ENCODE assay signal across 8 cellular contexts in genomic region chr22:18001040-18001893, GRCh38. TPM values are rescaled to one million over a fixed set of nuclear protein-coding genes. Genes with fewer than 3 reads are reported as not detected.
DNase-seq lines count a peak whose midpoint lies in the region; ATAC-seq and TF ChIP-seq lines count a peak whose summit lies in the region.

No MANE protein-coding gene starts in this region.

- peak overlapping the region; percentile 98 for H3K9ac ChIP-seq in HUES6 (ENCODE audit: low read length)

- peak; percentile 53 for ATAC-seq in effector memory CD8-positive, alpha-beta T cell (replicated peaks)
- ATAC-seq in lower lobe of right lung (peak; percentile 96 to 97), GM18520 (IDR thresholded peaks at IDR 0.05; ENCODE audit: unreplicated experiment) (no peak)

- H3K4me1 ChIP-seq in HUES6 (ENCODE audit: control insufficient read depth, insufficient read depth, low read length) (peaks cover 6% of the 10 kb centered on the region; the same call in 1 of the 2 replicates), lower lobe of right lung (peaks cover 20% of the 10 kb centered on the region)

- no peaks in the 10 kb centered on the region for H3K9me3 Mint-ChIP-seq in effector memory CD8-positive, alpha-beta T cell

- no peaks in the 10 kb centered on the region for H3K27me3 Mint-ChIP-seq in effector memory CD8-positive, alpha-beta T cell

- H3K27ac ChIP-seq in HUES6 (ENCODE audit: low read depth, low read length) (peak overlapping the region; percentile 95), lower lobe of right lung (peak overlapping the region; percentile 94)

- peaks cover 37 to 38% of the 10 kb centered on the region in 2 donors for H3K4me1 Mint-ChIP-seq in effector memory CD8-positive, alpha-beta T cell (ENCODE audit: low read depth in 2 of 2)

- intact Hi-C loops in lower lobe of right lung (cut with DNase I), result no loop called here

- DNase-seq in ELR (ENCODE audit: low read depth) (peak; percentile 99), NOMO-1 treated with dmso at 0.1 percent for 144 hours (lab: John Stamatoyannopoulos, UW; ENCODE audit: unreplicated experiment) (peak; percentile 91), lower lobe of right lung (peak; percentile 87)
- peak; percentile 51 for DNase-seq in activated CD8-positive, alpha-beta memory T cell treated with anti-CD3 and anti-CD28 coated beads, Interleukin-2, amount 50 U/mL, for 24 hours (ENCODE audit: extremely low read depth)
- peak; percentile 47 to 57 (median 47) for DNase-seq in effector memory CD8-positive, alpha-beta T cell
- peak; percentile 57 to 69 for DNase-seq in stimulated activated CD4-positive, alpha-beta T cell treated with anti-CD3 and anti-CD28 coated beads, Interleukin-4, amount 100 ng/mL, for 4 hours

- H3K9me3 ChIP-seq in HUES6 (ENCODE audit: control insufficient read depth, insufficient read depth, low read depth, low read length), result no peaks in the 10 kb centered on the region
- H3K9me3 ChIP-seq in lower lobe of right lung, result no peaks in the 10 kb centered on the region

- peaks cover 17% of the 10 kb centered on the region for H3K36me3 Mint-ChIP-seq in effector memory CD8-positive, alpha-beta T cell (ENCODE audit: insufficient read depth)

- no peaks in the 10 kb centered on the region for H3K27me3 ChIP-seq in HUES6 (ENCODE audit: control insufficient read depth, insufficient read depth, low read length)
- no peaks in the 10 kb centered on the region for H3K27me3 ChIP-seq in lower lobe of right lung (ENCODE audit: low read depth)

- TF ChIP-seq CTCF in lower lobe of right lung (IDR thresholded peaks at IDR 0.05), result peak; percentile 36

- H3K4me3 ChIP-seq in HUES6 (ENCODE audit: low read depth, low read length) (peak overlapping the region; percentile 90), lower lobe of right lung (peak overlapping the region; percentile 78)

- H3K36me3 ChIP-seq in HUES6 (ENCODE audit: control insufficient read depth, insufficient read depth, low read length) (no peaks in the 10 kb centered on the region), lower lobe of right lung (no peaks in the 10 kb centered on the region)

- peak overlapping the region; percentile 86 to 98 for H3K4me3 Mint-ChIP-seq in effector memory CD8-positive, alpha-beta T cell

- H3K27ac Mint-ChIP-seq in effector memory CD8-positive, alpha-beta T cell, result peak overlapping the region; percentile 82 to 91

RNA-seq across cellular contexts. Expression of gene MICAL3, which starts 23.1 kb away (rescaled TPM):
- total RNA-seq in lower lobe of right lung, result 23.5 TPM

Comparison
In these comparisons a context has a peak if more than half of its experiments do, and no peak if none do; other contexts are left out.
1. DNase-seq: peak in every context shown above with its lines; median percentile 99 in ELR; 91 in NOMO-1 treated with dmso at 0.1 percent for 144 hours; 87 in lower lobe of right lung; 63 in stimulated activated CD4-positive, alpha-beta T cell treated with anti-CD3 and anti-CD28 coated beads, Interleukin-4, amount 100 ng/mL, for 4 hours; 51 in activated CD8-positive, alpha-beta memory T cell treated with anti-CD3 and anti-CD28 coated beads, Interleukin-2, amount 50 U/mL, for 24 hours; 47 in effector memory CD8-positive, alpha-beta T cell.